Comparison of ENCODE assay signal across 8 cellular contexts in genomic region chr5:138353550-138353893, GRCh38. TPM values are rescaled to one million over a fixed set of nuclear protein-coding genes. Genes with fewer than 3 reads are reported as not detected.
DNase-seq lines count a peak whose midpoint lies in the region; ATAC-seq and TF ChIP-seq lines count a peak whose summit lies in the region.

No MANE protein-coding gene starts in this region.

- H3K27me3 ChIP-seq in DND-41 (ENCODE audit: insufficient read depth, low read length, poor library complexity) = no peaks in the 10 kb centered on the region
- no peaks in the 10 kb centered on the region for H3K27me3 ChIP-seq in OCI-LY3 (ENCODE audit: low read depth, low read length)
- no peaks in the 10 kb centered on the region for H3K27me3 ChIP-seq in colonic mucosa
- no peaks in the 10 kb centered on the region for H3K27me3 ChIP-seq in muscle layer of colon (ENCODE audit: control insufficient read depth in 1 of 2, insufficient read depth in 2 of 2, low read length in 2 of 2)

- peak overlapping the region; percentile 93 for H3K9ac ChIP-seq in DND-41 (ENCODE audit: low read depth, low read length)
- peak overlapping the region; percentile 98 for H3K9ac ChIP-seq in OCI-LY3 (ENCODE audit: low read length)
- peak overlapping the region; percentile 97 to 98 for H3K9ac ChIP-seq in colonic mucosa (ENCODE audit: low read depth in 2 of 2, low read length in 2 of 2)
- peak overlapping the region; percentile 62 for H3K9ac ChIP-seq in muscle layer of colon (ENCODE audit: low read length)

- peak overlapping the region; percentile 88 to 96 for H3K4me3 ChIP-seq in DND-41 (ENCODE audit: low read depth in 1 of 2, low read length in 2 of 2)
- H3K4me3 ChIP-seq in OCI-LY3 (ENCODE audit: low read length) = peak overlapping the region; percentile 98
- H3K4me3 ChIP-seq in colonic mucosa = peak overlapping the region; percentile 96
- peak overlapping the region; percentile 90 to 97 for H3K4me3 ChIP-seq in muscle layer of colon (ENCODE audit: low read depth in 1 of 2, low read length in 2 of 2)

- peaks cover 16% of the 10 kb centered on the region for H3K36me3 ChIP-seq in DND-41 (ENCODE audit: insufficient read depth, low read length)
- peaks cover 3% of the 10 kb centered on the region for H3K36me3 ChIP-seq in OCI-LY3 (replicated peaks; ENCODE audit: low read depth, low read length)
- no peaks in the 10 kb centered on the region for H3K36me3 ChIP-seq in colonic mucosa
- H3K36me3 ChIP-seq in muscle layer of colon (ENCODE audit: insufficient read depth, low read length) = peaks cover 6% of the 10 kb centered on the region

- intact Hi-C loops in colonic mucosa (cut with DNase I) = no loop called here
- intact Hi-C loops in posterior vena cava (cut with DNase I) = no loop called here

- H3K4me2 ChIP-seq in DND-41 (ENCODE audit: insufficient read depth, low read length) = peak overlapping the region; percentile 72
- H3K4me2 ChIP-seq in OCI-LY3 (ENCODE audit: low read length) = peak overlapping the region; percentile 89

- ATAC-seq in DND-41 (ENCODE audit: insufficient read depth, low read depth) (no peak), GM18519 (IDR thresholded peaks at IDR 0.05; ENCODE audit: low FRiP score, unreplicated experiment) (no peak)

- H3K27ac ChIP-seq in DND-41 (ENCODE audit: low read length) (peak overlapping the region; percentile 89), OCI-LY3 (ENCODE audit: low read length) (peak overlapping the region; percentile 93), colonic mucosa (peak overlapping the region; percentile 99), muscle layer of colon (ENCODE audit: low read depth, low read length) (peak overlapping the region; percentile 83)

- peaks cover 4% of the 10 kb centered on the region for H3K9me3 ChIP-seq in DND-41 (ENCODE audit: insufficient read depth, low read length, severe bottlenecking)
- no peaks in the 10 kb centered on the region for H3K9me3 ChIP-seq in OCI-LY3 (ENCODE audit: insufficient read depth, low read length)
- H3K9me3 ChIP-seq in colonic mucosa = no peaks in the 10 kb centered on the region
- H3K9me3 ChIP-seq in muscle layer of colon (ENCODE audit: low read length) = no peaks in the 10 kb centered on the region

- H2AFZ ChIP-seq in DND-41 (ENCODE audit: low read depth, low read length) = peak overlapping the region; percentile 74
- no peak overlapping the region for H2AFZ ChIP-seq in OCI-LY3 (ENCODE audit: low read depth, low read length)

- DNase-seq in DND-41 (no peak), colonic mucosa (no peak), posterior vena cava (ENCODE audit: low spot score) (no peak), mesenteric fat pad (ENCODE audit: low spot score) (no peak), SIG-M5 treated with dmso at 0.1 percent for 504 hours (lab: John Stamatoyannopoulos, UW; ENCODE audit: unreplicated experiment) (no peak)

- H4K20me1 ChIP-seq in DND-41 (ENCODE audit: insufficient read depth, low read length) (peaks cover 26% of the 10 kb centered on the region; the same call in 1 of the 2 replicates), OCI-LY3 (ENCODE audit: insufficient read depth, low read length) (peaks cover 23% of the 10 kb centered on the region)

- TF ChIP-seq CTCF in DND-41 (IDR thresholded peaks at IDR 0.05; ENCODE audit: borderline replicate concordance, extremely low read depth, low read length, poor library complexity, severe bottlenecking) (no peak), OCI-LY3 (IDR thresholded peaks at IDR 0.05; ENCODE audit: low read depth, low read length) (no peak), colonic mucosa (IDR thresholded peaks at IDR 0.05) (no peak)

- H3K4me1 ChIP-seq in DND-41 (ENCODE audit: insufficient read depth, low read length) = peaks cover 17% of the 10 kb centered on the region
- H3K4me1 ChIP-seq in OCI-LY3 (ENCODE audit: low read length) = peaks cover 14% of the 10 kb centered on the region
- no peaks in the 10 kb centered on the region for H3K4me1 ChIP-seq in colonic mucosa
- peaks cover 26% of the 10 kb centered on the region for H3K4me1 ChIP-seq in muscle layer of colon (ENCODE audit: insufficient read depth, low read length)

- H3K79me2 ChIP-seq in DND-41 (ENCODE audit: insufficient read depth, low read length) (peaks cover 59% of the 10 kb centered on the region), OCI-LY3 (ENCODE audit: low read length) (peaks cover 60% of the 10 kb centered on the region)

RNA-seq across cellular contexts. Expression of gene KDM3B, which starts 1.0 kb away (rescaled TPM):
- total RNA-seq in colonic mucosa (10 to 100 TPM; 62.3 to 77.5 TPM), posterior vena cava (10 to 100 TPM; 49.7 to 54.5 TPM), mesenteric fat pad (54.1 TPM)

RNA-seq across cellular contexts. Expression of gene FAM53C, which starts 15.5 kb away (rescaled TPM):
- total RNA-seq in colonic mucosa = 10 to 100 TPM; 14.8 to 18.6 TPM
- total RNA-seq in posterior vena cava = 10 to 100 TPM; 18.7 to 20.7 TPM
- total RNA-seq in mesenteric fat pad = 25.7 TPM

RNA-seq across cellular contexts. Expression of gene CDC25C, which starts 21.9 kb away (rescaled TPM):
- total RNA-seq in colonic mucosa (10 to 100 TPM in 1 of 2 donors, 1 to 10 TPM in 1; 4.3 to 10.2 TPM), posterior vena cava (not detected), mesenteric fat pad (not detected)
